In the genomic region with DNA sequence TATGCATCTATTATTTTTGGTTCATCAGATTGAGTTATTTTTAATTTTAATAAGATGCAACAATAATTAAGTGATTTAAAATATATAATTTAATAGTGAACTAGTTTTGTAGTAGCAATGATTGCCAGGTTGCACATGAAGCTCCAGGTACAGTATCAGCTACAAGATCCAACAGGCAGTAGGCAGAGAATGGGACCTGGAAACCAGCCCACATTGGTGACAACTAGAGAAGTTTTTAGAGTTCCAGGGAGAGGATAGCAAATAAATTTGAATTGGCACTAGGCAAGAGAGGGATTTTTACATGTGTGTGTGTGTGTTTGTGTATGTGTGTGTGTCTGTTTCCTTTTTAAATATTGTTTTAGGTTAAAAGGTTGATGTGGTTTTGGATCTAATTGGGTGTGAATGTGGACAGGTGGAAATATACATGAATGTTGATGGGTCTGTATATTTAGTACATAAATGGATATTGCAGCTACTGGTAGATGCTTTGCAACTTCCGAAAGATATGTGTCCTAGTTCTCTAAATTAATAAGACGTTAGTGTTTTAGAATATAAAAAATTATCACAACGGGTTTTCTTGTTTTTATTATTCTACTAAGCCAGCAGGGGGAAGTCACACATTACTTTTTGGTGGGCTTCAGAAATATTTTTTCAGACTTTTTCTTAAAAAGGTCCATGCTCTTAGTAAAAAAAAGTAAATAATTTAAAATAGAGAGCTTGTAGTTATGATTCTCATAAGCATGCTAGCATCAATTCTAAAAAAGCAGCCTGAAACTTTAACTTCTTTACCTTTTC, we compare ENCODE assay signal across 10 cellular contexts.
DNase-seq lines count a peak whose midpoint lies in the region; TF ChIP-seq lines count a peak whose summit lies in the region.
"Had no signal": no experiment of that assay in that cellular context is flagged by ENCODE, and none has a peak within 500 bp of the region (broad histone marks: within the 10 kb centered on the region; RNA-seq: fewer than 3 reads in every experiment).

No MANE protein-coding gene starts in this region.

- no peaks in the 10 kb centered on the region for H3K36me3 ChIP-seq in neural cell (ENCODE audit: insufficient read depth, low read length)
- no peaks in the 10 kb centered on the region for H3K36me3 ChIP-seq in MM.1S (replicated peaks; ENCODE audit: insufficient read depth, low read length)

- H2AFZ ChIP-seq in neural cell (ENCODE audit: low read depth, low read length), result no peak overlapping the region
- H2AFZ ChIP-seq in MM.1S (ENCODE audit: low read length), result no peak overlapping the region

- CTCF ChIA-PET in activated CD4-positive, alpha-beta memory T cell treated with anti-CD3 and anti-CD28 coated beads, Interleukin-2, amount 10 ng/mL, durations not matched to agents 7 days and 5 days (lab: Charles Lee), result no interaction called here

- intact Hi-C loops in dorsolateral prefrontal cortex (cut with DNase I), result no loop called here

- H3K27me3 ChIP-seq in dorsolateral prefrontal cortex, result no peaks in the 10 kb centered on the region
- H3K27me3 ChIP-seq in neural cell (ENCODE audit: insufficient read depth, low read depth, low read length), result no peaks in the 10 kb centered on the region
- H3K27me3 ChIP-seq in MM.1S (replicated peaks; ENCODE audit: insufficient read depth, low read length), result no peaks in the 10 kb centered on the region

- peak; percentile 33 for DNase-seq in ELR (ENCODE audit: low read depth)
- peak; percentile 1 for DNase-seq in NAMALWA (ENCODE audit: low spot score)
- no peak for DNase-seq in dorsolateral prefrontal cortex
- no peak for DNase-seq in MM.1S
- no peak for DNase-seq in activated CD4-positive, alpha-beta memory T cell treated with anti-CD3 and anti-CD28 coated beads, Interleukin-2, amount 10 ng/mL, durations not matched to agents 7 days and 5 days
- DNase-seq in immature natural killer cell, result no peak
- DNase-seq: DMS153, NCI-H2029 treated with DMSO at 0.1 percent for 48 hours had no signal

- no peak overlapping the region for H3K4me3 ChIP-seq in dorsolateral prefrontal cortex
- no peak overlapping the region for H3K4me3 ChIP-seq in neural cell (ENCODE audit: low read length)
- H3K4me3 ChIP-seq in MM.1S (ENCODE audit: low read length), result no peak overlapping the region

- H4K20me1 ChIP-seq in neural cell (ENCODE audit: insufficient read depth) (no peaks in the 10 kb centered on the region), MM.1S (ENCODE audit: insufficient read depth, low read length) (no peaks in the 10 kb centered on the region)

- no peak overlapping the region for H3K4me3 Mint-ChIP-seq in activated CD4-positive, alpha-beta memory T cell treated with anti-CD3 and anti-CD28 coated beads, Interleukin-2, amount 10 ng/mL, durations not matched to agents 7 days and 5 days
- H3K4me3 Mint-ChIP-seq in immature natural killer cell, result no peak overlapping the region

- no peaks in the 10 kb centered on the region for H3K9me3 ChIP-seq in neural cell (ENCODE audit: low read length)
- no peaks in the 10 kb centered on the region for H3K9me3 ChIP-seq in MM.1S (replicated peaks; ENCODE audit: insufficient read depth, low read length)

- H3K36me3 Mint-ChIP-seq in activated CD4-positive, alpha-beta memory T cell treated with anti-CD3 and anti-CD28 coated beads, Interleukin-2, amount 10 ng/mL, durations not matched to agents 7 days and 5 days (ENCODE audit: low read depth), result no peaks in the 10 kb centered on the region
- H3K36me3 Mint-ChIP-seq in immature natural killer cell, result no peaks in the 10 kb centered on the region

- H3K9me3 Mint-ChIP-seq in activated CD4-positive, alpha-beta memory T cell treated with anti-CD3 and anti-CD28 coated beads, Interleukin-2, amount 10 ng/mL, durations not matched to agents 7 days and 5 days, result no peaks in the 10 kb centered on the region
- peaks cover 0 to 11% (median under 1%) of the 10 kb centered on the region in 6 donors for H3K9me3 Mint-ChIP-seq in immature natural killer cell

- peak; percentile 71 for TF ChIP-seq RAD21 in neural cell (conservative IDR thresholded peaks at IDR 0.05)

- no peaks in the 10 kb centered on the region for H3K4me1 Mint-ChIP-seq in activated CD4-positive, alpha-beta memory T cell treated with anti-CD3 and anti-CD28 coated beads, Interleukin-2, amount 10 ng/mL, durations not matched to agents 7 days and 5 days
- no peaks in the 10 kb centered on the region for H3K4me1 Mint-ChIP-seq in immature natural killer cell

- H3K27me3 Mint-ChIP-seq in activated CD4-positive, alpha-beta memory T cell treated with anti-CD3 and anti-CD28 coated beads, Interleukin-2, amount 10 ng/mL, durations not matched to agents 7 days and 5 days, result no peaks in the 10 kb centered on the region
- H3K27me3 Mint-ChIP-seq in immature natural killer cell (ENCODE audit: low read depth in 3 of 3), result no peaks in the 10 kb centered on the region

- H3F3A ChIP-seq in neural cell (ENCODE audit: insufficient read depth, low read length, poor library complexity, severe bottlenecking) (no peaks in the 10 kb centered on the region), MM.1S (ENCODE audit: insufficient read depth, low read length) (no peaks in the 10 kb centered on the region)

- POLR2A ChIA-PET in activated CD4-positive, alpha-beta memory T cell treated with anti-CD3 and anti-CD28 coated beads, Interleukin-2, amount 10 ng/mL, durations not matched to agents 7 days and 5 days (lab: Charles Lee), result no interaction called here

- H3K27ac Mint-ChIP-seq in activated CD4-positive, alpha-beta memory T cell treated with anti-CD3 and anti-CD28 coated beads, Interleukin-2, amount 10 ng/mL, durations not matched to agents 7 days and 5 days, result no peak overlapping the region
- H3K27ac Mint-ChIP-seq in immature natural killer cell, result no peak overlapping the region

- no peaks in the 10 kb centered on the region for H3K9me2 ChIP-seq in neural cell (ENCODE audit: insufficient read depth, low read length)
- H3K9me2 ChIP-seq in MM.1S (replicated peaks; ENCODE audit: insufficient read depth, low read length), result no peaks in the 10 kb centered on the region

- H3K9ac ChIP-seq in neural cell (ENCODE audit: low read length), result no peak overlapping the region
- no peak overlapping the region for H3K9ac ChIP-seq in MM.1S (ENCODE audit: low read length)

- H3K79me2 ChIP-seq in neural cell (replicated peaks; ENCODE audit: insufficient read depth, low read length) (no peaks in the 10 kb centered on the region), MM.1S (ENCODE audit: low read length) (no peaks in the 10 kb centered on the region)

- no peak overlapping the region for H3K27ac ChIP-seq in dorsolateral prefrontal cortex
- H3K27ac ChIP-seq in neural cell (ENCODE audit: low read length), result no peak overlapping the region
- H3K27ac ChIP-seq in MM.1S (ENCODE audit: low read length), result no peak overlapping the region
- H3K27ac ChIP-seq: RWPE1 had no signal

- H3K4me2 ChIP-seq in neural cell (ENCODE audit: low read length) (no peak overlapping the region), MM.1S (ENCODE audit: low read depth, low read length) (no peak overlapping the region)

- TF ChIP-seq EP300 in neural cell (conservative IDR thresholded peaks at IDR 0.05; ENCODE audit: poor library complexity, severe bottlenecking), result no peak

- H3K4me1 ChIP-seq in MM.1S (ENCODE audit: low read length), result no peaks in the 10 kb centered on the region

- TF ChIP-seq CTCF in dorsolateral prefrontal cortex (IDR thresholded peaks at IDR 0.05 in 54 of 56, conservative IDR thresholded peaks at IDR 0.05 in 2 of 56; ENCODE audit: low read depth in 1 of 56, partially characterized antibody in 56 of 56) (peak in 42 of 56 donors; percentile 9 to 54 (median 32)), neural cell (IDR thresholded peaks at IDR 0.05; ENCODE audit: poor library complexity, severe bottlenecking) (peak; percentile 60), MM.1S (IDR thresholded peaks at IDR 0.05; ENCODE audit: low read length) (no peak)

TF ChIP-seq in neural cell, 6 proteins besides CTCF, POLR2A, EP300 and RAD21:
- TF ChIP-seq SMC3 (conservative IDR thresholded peaks at IDR 0.05; ENCODE audit: poor library complexity) (peak; percentile 73), EZH2 (IDR thresholded peaks at IDR 0.05; ENCODE audit: borderline replicate concordance, insufficient read depth, low read length, poor library complexity, severe bottlenecking) (no peak), MXI1 (conservative IDR thresholded peaks at IDR 0.05; ENCODE audit: poor library complexity, severe bottlenecking) (no peak)

Comparison
In these comparisons a context has a peak if more than half of its experiments do, and no peak if none do; other contexts are left out.
1. DNase-seq: peak in ELR (single experiment) and NAMALWA (single experiment); none in dorsolateral prefrontal cortex (0 of 10), MM.1S (single experiment), activated CD4-positive, alpha-beta memory T cell treated with anti-CD3 and anti-CD28 coated beads, Interleukin-2, amount 10 ng/mL, durations not matched to agents 7 days and 5 days (single experiment) and immature natural killer cell (0 of 3).